Comparison of ENCODE assay signal across 4 cellular contexts in the genomic region with DNA sequence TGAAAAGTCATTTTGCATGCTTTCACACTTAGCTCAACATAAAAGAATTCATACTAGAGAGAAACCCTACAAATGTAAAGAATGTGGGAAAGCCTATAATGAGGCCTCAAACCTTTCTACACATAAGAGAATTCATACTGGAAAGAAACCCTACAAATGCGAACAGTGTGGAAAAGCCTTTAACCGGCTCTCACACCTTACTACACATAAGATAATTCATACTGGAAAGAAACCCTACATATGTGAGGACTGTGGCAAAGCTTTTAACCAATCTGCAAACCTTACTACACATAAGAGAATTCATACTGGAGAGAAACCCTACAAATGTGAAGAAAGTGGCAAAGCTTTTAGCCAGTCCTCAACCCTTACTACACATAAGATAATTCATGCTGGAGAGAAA. TPM values are rescaled to one million over a fixed set of nuclear protein-coding genes. Genes with fewer than 3 reads are reported as not detected.
"Had no signal": no experiment of that assay in that cellular context is flagged by ENCODE, and none has a peak within 500 bp of the region (broad histone marks: within the 10 kb centered on the region; RNA-seq: fewer than 3 reads in every experiment).

No MANE protein-coding gene starts in this region.

RNA-seq across cellular contexts. Expression of a gene that starts 51.4 kb away (rescaled TPM):
- total RNA-seq: LHCN-M2, M059J, MCF 10A, NCI-H460 had no signal
